8 cellular contexts compared by ENCODE assay signal in genomic region chr13:113490496-113491417, GRCh38. TPM values are rescaled to one million over a fixed set of nuclear protein-coding genes. Genes with fewer than 3 reads are reported as not detected.
DNase-seq lines count a peak whose midpoint lies in the region; ATAC-seq and TF ChIP-seq lines count a peak whose summit lies in the region.

TSS of gene DCUN1D2 (minus strand) at chr13:113490711. CDS start at chr13:113490669, 42 bp downstream.

- H3K36me3 Mint-ChIP-seq in activated T-cell treated with anti-CD3 and anti-CD28 coated beads, Interleukin-2, amount 50 U/mL, for 72 hours (ENCODE audit: insufficient read depth in 2 of 2), result peaks cover 4 to 12% of the 10 kb centered on the region in 2 donors
- peaks cover 0 to 6% (median 0%) of the 10 kb centered on the region in 3 donors for H3K36me3 Mint-ChIP-seq in naive thymus-derived CD8-positive, alpha-beta T cell
- peaks cover 6 to 21% of the 10 kb centered on the region in 2 donors for H3K36me3 Mint-ChIP-seq in stimulated activated naive B cell treated with anti-CD40 and anti-IgM and Interleukin-4, amounts not matched to agents 10 μg/mL and 1 μg/mL and 100 μg/mL, for 72 hours

- H3K4me1 ChIP-seq in HUES6 (ENCODE audit: control insufficient read depth, insufficient read depth, low read length), result peaks cover 44% of the 10 kb centered on the region
- H3K4me1 ChIP-seq in Peyer's patch, result peaks cover 0 to 60% (median 6%) of the 10 kb centered on the region in 4 donors

- TF ChIP-seq POLR2A in Peyer's patch (IDR thresholded peaks at IDR 0.05), result peak; percentile 74 to 80

- peak within 1 kb of the TSS; percentile 66 for H3K4me3 ChIP-seq in HUES6 (ENCODE audit: low read depth, low read length)
- H3K4me3 ChIP-seq in Peyer's patch, result peak within 1 kb of the TSS; percentile 77 to 93 (median 86)

- POLR2A ChIA-PET in naive thymus-derived CD8-positive, alpha-beta T cell (lab: Charles Lee), result interaction anchor here (1.6 kb wide), 1 partner anchor 12 kb away, joined by 5 read pairs; no protein-coding TSS in a partner anchor

- no peaks in the 10 kb centered on the region for H3K9me3 Mint-ChIP-seq in activated T-cell treated with anti-CD3 and anti-CD28 coated beads, Interleukin-2, amount 50 U/mL, for 72 hours
- no peaks in the 10 kb centered on the region for H3K9me3 Mint-ChIP-seq in naive thymus-derived CD8-positive, alpha-beta T cell
- no peaks in the 10 kb centered on the region for H3K9me3 Mint-ChIP-seq in stimulated activated naive B cell treated with anti-CD40 and anti-IgM and Interleukin-4, amounts not matched to agents 10 μg/mL and 1 μg/mL and 100 μg/mL, for 72 hours

- no peaks in the 10 kb centered on the region for H3K27me3 Mint-ChIP-seq in activated T-cell treated with anti-CD3 and anti-CD28 coated beads, Interleukin-2, amount 50 U/mL, for 72 hours (ENCODE audit: low read depth)
- H3K27me3 Mint-ChIP-seq in naive thymus-derived CD8-positive, alpha-beta T cell, result no peaks in the 10 kb centered on the region
- no peaks in the 10 kb centered on the region for H3K27me3 Mint-ChIP-seq in stimulated activated naive B cell treated with anti-CD40 and anti-IgM and Interleukin-4, amounts not matched to agents 10 μg/mL and 1 μg/mL and 100 μg/mL, for 72 hours

- peak within 1 kb of the TSS; percentile 91 to 93 for H3K4me3 Mint-ChIP-seq in activated T-cell treated with anti-CD3 and anti-CD28 coated beads, Interleukin-2, amount 50 U/mL, for 72 hours
- peak within 1 kb of the TSS; percentile 81 to 94 (median 91) for H3K4me3 Mint-ChIP-seq in naive thymus-derived CD8-positive, alpha-beta T cell
- peak within 1 kb of the TSS; percentile 93 to 94 for H3K4me3 Mint-ChIP-seq in stimulated activated naive B cell treated with anti-CD40 and anti-IgM and Interleukin-4, amounts not matched to agents 10 μg/mL and 1 μg/mL and 100 μg/mL, for 72 hours

- H3K27ac Mint-ChIP-seq in activated T-cell treated with anti-CD3 and anti-CD28 coated beads, Interleukin-2, amount 50 U/mL, for 72 hours, result peak within 1 kb of the TSS; percentile 95
- peak within 1 kb of the TSS; percentile 72 to 95 (median 89) for H3K27ac Mint-ChIP-seq in naive thymus-derived CD8-positive, alpha-beta T cell
- peak within 1 kb of the TSS; percentile 91 for H3K27ac Mint-ChIP-seq in stimulated activated naive B cell treated with anti-CD40 and anti-IgM and Interleukin-4, amounts not matched to agents 10 μg/mL and 1 μg/mL and 100 μg/mL, for 72 hours

- no peak for TF ChIP-seq CTCF in Peyer's patch (IDR thresholded peaks at IDR 0.05)

- H3K9ac ChIP-seq in HUES6 (ENCODE audit: low read length), result peak within 1 kb of the TSS; percentile 84

- peaks cover 60% of the 10 kb centered on the region for H3K4me1 Mint-ChIP-seq in activated T-cell treated with anti-CD3 and anti-CD28 coated beads, Interleukin-2, amount 50 U/mL, for 72 hours (ENCODE audit: low read depth)
- H3K4me1 Mint-ChIP-seq in naive thymus-derived CD8-positive, alpha-beta T cell, result peaks cover 31 to 63% (median 56%) of the 10 kb centered on the region in 4 donors
- peaks cover 29 to 49% of the 10 kb centered on the region in 2 donors for H3K4me1 Mint-ChIP-seq in stimulated activated naive B cell treated with anti-CD40 and anti-IgM and Interleukin-4, amounts not matched to agents 10 μg/mL and 1 μg/mL and 100 μg/mL, for 72 hours

- DNase-seq in DMS114 treated with DMSO at 0.1 percent for 48 hours (lab: John Stamatoyannopoulos, UW; ENCODE audit: unreplicated experiment) (peak; percentile 37), Peyer's patch (peak; percentile 84 to 96 (median 95)), fibroblast of gingiva (ENCODE audit: low read depth) (peak; percentile 98)
- DNase-seq in activated T-cell treated with anti-CD3 and anti-CD28 coated beads, Interleukin-2, amount 50 U/mL, for 72 hours, result peak; percentile 87 to 89
- peak; percentile 35 to 79 (median 59) for DNase-seq in naive thymus-derived CD8-positive, alpha-beta T cell
- DNase-seq in stimulated activated naive B cell treated with anti-CD40 and anti-IgM and Interleukin-4, amounts not matched to agents 10 μg/mL and 1 μg/mL and 100 μg/mL, for 72 hours, result peak; percentile 88

- ATAC-seq in GM21447 (IDR thresholded peaks at IDR 0.05; ENCODE audit: unreplicated experiment), result peak; percentile 59
- ATAC-seq in activated T-cell treated with anti-CD3 and anti-CD28 coated beads, Interleukin-2, amount 50 U/mL, for 72 hours (replicated peaks in 1 of 2), result peak; percentile 75 to 80
- ATAC-seq in naive thymus-derived CD8-positive, alpha-beta T cell, result peak; percentile 76 to 77
- ATAC-seq in stimulated activated naive B cell treated with anti-CD40 and anti-IgM and Interleukin-4, amounts not matched to agents 10 μg/mL and 1 μg/mL and 100 μg/mL, for 72 hours (replicated peaks), result peak; percentile 91 to 93

- no peaks in the 10 kb centered on the region for H3K9me3 ChIP-seq in HUES6 (ENCODE audit: control insufficient read depth, insufficient read depth, low read depth, low read length)
- H3K9me3 ChIP-seq in Peyer's patch, result no peaks in the 10 kb centered on the region

- H3K36me3 ChIP-seq in HUES6 (ENCODE audit: control insufficient read depth, insufficient read depth, low read length) (peaks cover 8% of the 10 kb centered on the region), Peyer's patch (peaks cover 0 to 11% (median 0%) of the 10 kb centered on the region in 3 donors)

- peak within 1 kb of the TSS; percentile 67; the same call in 1 of the 2 replicates for H3K27ac ChIP-seq in HUES6 (ENCODE audit: low read depth, low read length)
- H3K27ac ChIP-seq in Peyer's patch, result peak within 1 kb of the TSS; percentile 79 to 94 (median 84)

- H3K27me3 ChIP-seq in HUES6 (ENCODE audit: control insufficient read depth, insufficient read depth, low read length) (no peaks in the 10 kb centered on the region), Peyer's patch (no peaks in the 10 kb centered on the region)

RNA-seq across cellular contexts. Expression of gene DCUN1D2, which starts in this region (rescaled TPM):
- total RNA-seq in Peyer's patch, result 10 to 100 TPM; 23.9 to 29.1 (median 26.9) TPM
- total RNA-seq in activated T-cell treated with anti-CD3 and anti-CD28 coated beads, Interleukin-2, amount 50 U/mL, for 72 hours, result 10 to 100 TPM; 24.6 to 26.2 TPM
- 10 to 100 TPM; 26.6 to 37.5 TPM for total RNA-seq in naive thymus-derived CD8-positive, alpha-beta T cell
- 10 to 100 TPM in 1 of 3 donors, 1 to 10 TPM in 2; 4.8 to 11.4 (median 7.2) TPM for polyA plus RNA-seq in naive thymus-derived CD8-positive, alpha-beta T cell

Comparison
In these comparisons a context has a peak if more than half of its experiments do, and no peak if none do; other contexts are left out.
1. Peak in every context shown above with its lines: DNase-seq, ATAC-seq, H3K4me3 ChIP-seq and H3K27ac ChIP-seq.
2. DNase-seq: peak in every context shown above with its lines; median percentile 98 in fibroblast of gingiva; 95 in Peyer's patch; 88 in activated T-cell treated with anti-CD3 and anti-CD28 coated beads, Interleukin-2, amount 50 U/mL, for 72 hours; 88 in stimulated activated naive B cell treated with anti-CD40 and anti-IgM and Interleukin-4, amounts not matched to agents 10 μg/mL and 1 μg/mL and 100 μg/mL, for 72 hours; 59 in naive thymus-derived CD8-positive, alpha-beta T cell; 37 in DMS114 treated with DMSO at 0.1 percent for 48 hours.